Comparison of ENCODE assay signal across 1 cellular context in genomic region chr10:122120008-122120744, GRCh38.
TF ChIP-seq lines count a peak whose summit lies in the region.

No MANE protein-coding gene starts in this region.

TF ChIP-seq in WTC11, 78 proteins besides CTCF, POLR2A, EP300 and RAD21 (continued from another document):
- TF ChIP-seq, protein P1, sequence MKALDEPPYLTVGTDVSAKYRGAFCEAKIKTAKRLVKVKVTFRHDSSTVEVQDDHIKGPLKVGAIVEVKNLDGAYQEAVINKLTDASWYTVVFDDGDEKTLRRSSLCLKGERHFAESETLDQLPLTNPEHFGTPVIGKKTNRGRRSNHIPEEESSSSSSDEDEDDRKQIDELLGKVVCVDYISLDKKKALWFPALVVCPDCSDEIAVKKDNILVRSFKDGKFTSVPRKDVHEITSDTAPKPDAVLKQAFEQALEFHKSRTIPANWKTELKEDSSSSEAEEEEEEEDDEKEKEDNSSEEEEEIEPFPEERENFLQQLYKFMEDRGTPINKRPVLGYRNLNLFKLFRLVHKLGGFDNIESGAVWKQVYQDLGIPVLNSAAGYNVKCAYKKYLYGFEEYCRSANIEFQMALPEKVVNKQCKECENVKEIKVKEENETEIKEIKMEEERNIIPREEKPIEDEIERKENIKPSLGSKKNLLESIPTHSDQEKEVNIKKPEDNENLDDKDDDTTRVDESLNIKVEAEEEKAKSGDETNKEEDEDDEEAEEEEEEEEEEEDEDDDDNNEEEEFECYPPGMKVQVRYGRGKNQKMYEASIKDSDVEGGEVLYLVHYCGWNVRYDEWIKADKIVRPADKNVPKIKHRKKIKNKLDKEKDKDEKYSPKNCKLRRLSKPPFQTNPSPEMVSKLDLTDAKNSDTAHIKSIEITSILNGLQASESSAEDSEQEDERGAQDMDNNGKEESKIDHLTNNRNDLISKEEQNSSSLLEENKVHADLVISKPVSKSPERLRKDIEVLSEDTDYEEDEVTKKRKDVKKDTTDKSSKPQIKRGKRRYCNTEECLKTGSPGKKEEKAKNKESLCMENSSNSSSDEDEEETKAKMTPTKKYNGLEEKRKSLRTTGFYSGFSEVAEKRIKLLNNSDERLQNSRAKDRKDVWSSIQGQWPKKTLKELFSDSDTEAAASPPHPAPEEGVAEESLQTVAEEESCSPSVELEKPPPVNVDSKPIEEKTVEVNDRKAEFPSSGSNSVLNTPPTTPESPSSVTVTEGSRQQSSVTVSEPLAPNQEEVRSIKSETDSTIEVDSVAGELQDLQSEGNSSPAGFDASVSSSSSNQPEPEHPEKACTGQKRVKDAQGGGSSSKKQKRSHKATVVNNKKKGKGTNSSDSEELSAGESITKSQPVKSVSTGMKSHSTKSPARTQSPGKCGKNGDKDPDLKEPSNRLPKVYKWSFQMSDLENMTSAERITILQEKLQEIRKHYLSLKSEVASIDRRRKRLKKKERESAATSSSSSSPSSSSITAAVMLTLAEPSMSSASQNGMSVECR (CRISPR knock-in tag; IDR thresholded peaks at IDR 0.05; ENCODE audit: borderline replicate concordance), result no peak
- TF ChIP-seq GTF2I (CRISPR knock-in tag; conservative IDR thresholded peaks at IDR 0.05), result no peak
